Comparison of ENCODE assay signal across 8 cellular contexts in genomic region chr15:63188937-63189871, GRCh38. TPM values are rescaled to one million over a fixed set of nuclear protein-coding genes. Genes with fewer than 3 reads are reported as not detected.
DNase-seq lines count a peak whose midpoint lies in the region; ATAC-seq, FAIRE-seq and TF ChIP-seq lines count a peak whose summit lies in the region.

Gene RAB8B, plus strand, starts transcription at chr15:63189606. Its CDS starts 19 bp downstream, at chr15:63189625.

- no peaks in the 10 kb centered on the region for H3K27me3 Mint-ChIP-seq in nephron (ENCODE audit: low read depth)

- H3K36me3 ChIP-seq in ES-I3 (ENCODE audit: insufficient read depth, low read length) (no peaks in the 10 kb centered on the region), Loucy (ENCODE audit: insufficient read depth, low read length) (no peaks in the 10 kb centered on the region)

- no peaks in the 10 kb centered on the region for H3K36me3 Mint-ChIP-seq in nephron (ENCODE audit: low read depth)

- ATAC-seq in stimulated activated naive CD8-positive, alpha-beta T cell treated with anti-CD3 and anti-CD28 coated beads, Interleukin-15, Interleukin-2, amounts not matched to agents 100 U/mL and 50 U/mL, for 24 hours = peak; percentile 90

- no peaks in the 10 kb centered on the region for H3K27me3 ChIP-seq in Loucy (ENCODE audit: insufficient read depth, low read length, poor library complexity, severe bottlenecking)

- peak within 1 kb of the TSS; percentile 92 to 94 (median 93) for H3K4me3 Mint-ChIP-seq in nephron

- no peaks in the 10 kb centered on the region for H3K9me2 ChIP-seq in Loucy (replicated peaks; ENCODE audit: low read depth, low read length)

- peak within 1 kb of the TSS; percentile 74 for H3K4me2 ChIP-seq in Loucy (ENCODE audit: low read depth, low read length, poor library complexity, severe bottlenecking)

- TF ChIP-seq POLR2A in H54 (IDR thresholded peaks at IDR 0.05; ENCODE audit: low read depth, low read length) = peak; percentile 61

- H3K9me3 ChIP-seq in ES-I3 (ENCODE audit: control insufficient read depth, insufficient read depth, low read length) = no peaks in the 10 kb centered on the region
- no peaks in the 10 kb centered on the region for H3K9me3 ChIP-seq in Loucy (ENCODE audit: insufficient read depth, low read depth, low read length)

- H3K4me3 ChIP-seq in Loucy (ENCODE audit: low read length, poor library complexity, severe bottlenecking) (peak within 1 kb of the TSS; percentile 88), fibroblast of the aortic adventitia (ENCODE audit: low read depth, low read length) (peak within 1 kb of the TSS; percentile 92)

- no peaks in the 10 kb centered on the region for H3K9me3 Mint-ChIP-seq in nephron

- peaks cover 42% of the 10 kb centered on the region for H3K79me2 ChIP-seq in Loucy (ENCODE audit: insufficient read depth, low read length)

- peaks cover 11% of the 10 kb centered on the region for H4K20me1 ChIP-seq in Loucy (ENCODE audit: insufficient read depth, low read length, poor library complexity, severe bottlenecking)

- FAIRE-seq in H54 (lab: Jason Lieb, UNC) = no peak

- peaks cover 44% of the 10 kb centered on the region for H3K4me1 Mint-ChIP-seq in nephron

- peak; percentile 67 for DNase-seq in H54 (ENCODE audit: insufficient read length, low spot score)
- DNase-seq in SHP77 (lab: John Stamatoyannopoulos, UW) = peak; percentile 90 to 98
- peak; percentile 99 for DNase-seq in activated effector memory CD4-positive, alpha-beta T cell treated with anti-CD3 and anti-CD28 coated beads, Interleukin-2, amount 50 U/mL, for 16 hours
- DNase-seq in fibroblast of the aortic adventitia (ENCODE audit: low read depth) = peak; percentile 94
- peak; percentile 100 for DNase-seq in stimulated activated naive CD8-positive, alpha-beta T cell treated with anti-CD3 and anti-CD28 coated beads, Interleukin-15, Interleukin-2, amounts not matched to agents 100 U/mL and 50 U/mL, for 24 hours

- peaks cover 9% of the 10 kb centered on the region for H3F3A ChIP-seq in Loucy (ENCODE audit: low read depth)

- TF ChIP-seq CTCF in Loucy (conservative IDR thresholded peaks at IDR 0.05; ENCODE audit: low read length) (no peak), fibroblast of the aortic adventitia (IDR thresholded peaks at IDR 0.05; ENCODE audit: insufficient read depth, low read length) (no peak), nephron (IDR thresholded peaks at IDR 0.05; ENCODE audit: unreplicated experiment in 3 of 3) (no peak)

- H2AFZ ChIP-seq in Loucy (ENCODE audit: low read length) = peak within 1 kb of the TSS; percentile 77

- H3K4me1 ChIP-seq in ES-I3 (ENCODE audit: insufficient read depth, low read length) (peaks cover 16% of the 10 kb centered on the region), Loucy (ENCODE audit: insufficient read depth, low read length, poor library complexity, severe bottlenecking) (peaks cover 37% of the 10 kb centered on the region)

- H3K9ac ChIP-seq in ES-I3 (ENCODE audit: low read depth, low read length) = peak within 1 kb of the TSS; percentile 75
- peak within 1 kb of the TSS; percentile 97 for H3K9ac ChIP-seq in Loucy (ENCODE audit: low read depth, low read length, poor library complexity, severe bottlenecking)

- peak within 1 kb of the TSS; percentile 92 to 93 (median 93) for H3K27ac Mint-ChIP-seq in nephron

RNA-seq across cellular contexts. Expression of gene RAB8B, which starts in this region (rescaled TPM):
- 25.3 and 84.1 TPM in 2 replicates for total RNA-seq in fibroblast of the aortic adventitia (ENCODE audit: low replicate concordance)

Comparison
In these comparisons a context has a peak if more than half of its experiments do, and no peak if none do; other contexts are left out.
1. Peak in every context shown above with its lines: DNase-seq, ATAC-seq and H3K4me3 ChIP-seq.